In the genomic region with DNA sequence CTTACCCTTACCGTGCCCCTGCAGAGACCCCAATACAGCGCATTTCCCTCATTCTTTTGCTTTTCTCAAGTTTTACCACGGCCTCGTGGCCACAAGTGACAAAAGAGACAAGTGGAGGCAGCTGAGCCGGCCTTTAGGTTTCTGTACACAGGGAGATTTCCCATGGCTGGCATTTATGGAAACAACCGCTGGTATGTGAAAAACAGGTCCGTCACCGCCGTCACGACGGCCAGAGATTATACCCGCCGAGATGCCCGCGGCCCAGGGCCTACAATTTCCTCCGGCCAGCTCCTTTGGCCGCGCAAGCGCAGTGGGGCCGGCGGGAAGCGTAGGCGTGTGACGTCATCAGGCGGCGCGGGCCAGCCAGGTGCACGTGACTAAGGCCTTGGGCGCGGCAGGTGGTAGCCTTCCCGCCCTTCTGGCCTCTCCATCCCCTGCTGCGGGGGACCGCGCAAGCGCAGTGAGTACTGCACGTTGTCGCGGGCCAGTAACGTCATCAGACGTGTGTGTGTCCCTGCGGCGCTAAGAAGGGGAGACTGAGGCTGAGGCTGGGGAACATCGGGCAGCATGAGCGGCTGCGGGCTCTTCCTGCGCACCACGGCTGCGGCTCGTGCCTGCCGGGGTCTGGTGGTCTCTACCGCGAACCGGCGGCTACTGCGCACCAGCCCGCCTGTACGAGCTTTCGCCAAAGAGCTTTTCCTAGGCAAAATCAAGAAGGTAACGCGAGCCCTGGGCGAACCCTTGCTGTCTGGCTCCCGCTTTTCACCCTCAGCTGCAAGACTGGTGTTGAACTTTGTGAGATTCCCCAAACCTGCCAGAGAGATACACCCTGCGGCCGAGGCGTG, we compare ENCODE assay signal across 1 cellular context.
TF ChIP-seq lines count a peak whose summit lies in the region.

ACAD9 (plus strand) TSS at position 496 of the 845 bp plus-strand sequence; CDS start at position 568, 72 bp downstream.

TF ChIP-seq in GM12878, 131 proteins besides CTCF, POLR2A, EP300 and RAD21 (continued from another document):
- TF ChIP-seq BHLHE40 (IDR thresholded peaks at IDR 0.05; ENCODE audit: borderline replicate concordance in 1 of 2, low read depth in 2 of 2, low read length in 1 of 2) (peak; percentile 99 to 100), ETV6 (conservative IDR thresholded peaks at IDR 0.05 in 1 of 2, IDR thresholded peaks at IDR 0.05 in 1 of 2; ENCODE audit: borderline replicate concordance in 1 of 2, low read depth in 1 of 2) (no peak), SP1 (IDR thresholded peaks at IDR 0.05; ENCODE audit: low read depth, low read length) (peak; percentile 66), SPI1 (IDR thresholded peaks at IDR 0.05; ENCODE audit: borderline replicate concordance, insufficient read depth, low read depth, low read length) (no peak), NFIC (IDR thresholded peaks at IDR 0.05; ENCODE audit: low read depth, low read length) (no peak), JUND (IDR thresholded peaks at IDR 0.05; ENCODE audit: low read depth, low read length) (peak; percentile 70; the same call in 1 of the 2 replicates), CHD2 (IDR thresholded peaks at IDR 0.05; ENCODE audit: borderline replicate concordance, low read depth, low read length) (peak; percentile 75), NR2C1 (IDR thresholded peaks at IDR 0.05) (peak; percentile 72), HCFC1 (IDR thresholded peaks at IDR 0.05; ENCODE audit: low read length) (peak; percentile 78), IKZF1 (conservative IDR thresholded peaks at IDR 0.05) (peak; percentile 92), RBBP5 (conservative IDR thresholded peaks at IDR 0.05) (no peak), SMAD1 (IDR thresholded peaks at IDR 0.05; ENCODE audit: low read depth, partially characterized antibody) (peak; percentile 34), CBX3 (IDR thresholded peaks at IDR 0.05; ENCODE audit: borderline replicate concordance, low read depth) (no peak), PML (IDR thresholded peaks at IDR 0.05; ENCODE audit: low read length) (peak; percentile 95), RB1 (IDR thresholded peaks at IDR 0.05; ENCODE audit: borderline replicate concordance) (peak; percentile 99), ZNF207 (IDR thresholded peaks at IDR 0.05; ENCODE audit: borderline replicate concordance) (peak; percentile 44; the same call in 1 of the 2 replicates), POLR2AphosphoS5 (IDR thresholded peaks at IDR 0.05; ENCODE audit: low read length) (peak; percentile 94), SREBF1 (IDR thresholded peaks at IDR 0.05; ENCODE audit: low read length) (no peak; the same call in 1 of the 2 replicates), ZZZ3 (IDR thresholded peaks at IDR 0.05; ENCODE audit: control insufficient read depth, insufficient read length, low read depth) (no peak)
- TF ChIP-seq, protein P1, sequence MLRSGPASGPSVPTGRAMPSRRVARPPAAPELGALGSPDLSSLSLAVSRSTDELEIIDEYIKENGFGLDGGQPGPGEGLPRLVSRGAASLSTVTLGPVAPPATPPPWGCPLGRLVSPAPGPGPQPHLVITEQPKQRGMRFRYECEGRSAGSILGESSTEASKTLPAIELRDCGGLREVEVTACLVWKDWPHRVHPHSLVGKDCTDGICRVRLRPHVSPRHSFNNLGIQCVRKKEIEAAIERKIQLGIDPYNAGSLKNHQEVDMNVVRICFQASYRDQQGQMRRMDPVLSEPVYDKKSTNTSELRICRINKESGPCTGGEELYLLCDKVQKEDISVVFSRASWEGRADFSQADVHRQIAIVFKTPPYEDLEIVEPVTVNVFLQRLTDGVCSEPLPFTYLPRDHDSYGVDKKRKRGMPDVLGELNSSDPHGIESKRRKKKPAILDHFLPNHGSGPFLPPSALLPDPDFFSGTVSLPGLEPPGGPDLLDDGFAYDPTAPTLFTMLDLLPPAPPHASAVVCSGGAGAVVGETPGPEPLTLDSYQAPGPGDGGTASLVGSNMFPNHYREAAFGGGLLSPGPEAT (IDR thresholded peaks at IDR 0.05; ENCODE audit: low read depth) = peak; percentile 63; the same call in 1 of the 2 replicates
- TF ChIP-seq, protein P2, sequence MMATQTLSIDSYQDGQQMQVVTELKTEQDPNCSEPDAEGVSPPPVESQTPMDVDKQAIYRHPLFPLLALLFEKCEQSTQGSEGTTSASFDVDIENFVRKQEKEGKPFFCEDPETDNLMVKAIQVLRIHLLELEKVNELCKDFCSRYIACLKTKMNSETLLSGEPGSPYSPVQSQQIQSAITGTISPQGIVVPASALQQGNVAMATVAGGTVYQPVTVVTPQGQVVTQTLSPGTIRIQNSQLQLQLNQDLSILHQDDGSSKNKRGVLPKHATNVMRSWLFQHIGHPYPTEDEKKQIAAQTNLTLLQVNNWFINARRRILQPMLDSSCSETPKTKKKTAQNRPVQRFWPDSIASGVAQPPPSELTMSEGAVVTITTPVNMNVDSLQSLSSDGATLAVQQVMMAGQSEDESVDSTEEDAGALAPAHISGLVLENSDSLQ (IDR thresholded peaks at IDR 0.05) = peak; percentile 15; the same call in 1 of the 2 replicates
- TF ChIP-seq, protein P3, sequence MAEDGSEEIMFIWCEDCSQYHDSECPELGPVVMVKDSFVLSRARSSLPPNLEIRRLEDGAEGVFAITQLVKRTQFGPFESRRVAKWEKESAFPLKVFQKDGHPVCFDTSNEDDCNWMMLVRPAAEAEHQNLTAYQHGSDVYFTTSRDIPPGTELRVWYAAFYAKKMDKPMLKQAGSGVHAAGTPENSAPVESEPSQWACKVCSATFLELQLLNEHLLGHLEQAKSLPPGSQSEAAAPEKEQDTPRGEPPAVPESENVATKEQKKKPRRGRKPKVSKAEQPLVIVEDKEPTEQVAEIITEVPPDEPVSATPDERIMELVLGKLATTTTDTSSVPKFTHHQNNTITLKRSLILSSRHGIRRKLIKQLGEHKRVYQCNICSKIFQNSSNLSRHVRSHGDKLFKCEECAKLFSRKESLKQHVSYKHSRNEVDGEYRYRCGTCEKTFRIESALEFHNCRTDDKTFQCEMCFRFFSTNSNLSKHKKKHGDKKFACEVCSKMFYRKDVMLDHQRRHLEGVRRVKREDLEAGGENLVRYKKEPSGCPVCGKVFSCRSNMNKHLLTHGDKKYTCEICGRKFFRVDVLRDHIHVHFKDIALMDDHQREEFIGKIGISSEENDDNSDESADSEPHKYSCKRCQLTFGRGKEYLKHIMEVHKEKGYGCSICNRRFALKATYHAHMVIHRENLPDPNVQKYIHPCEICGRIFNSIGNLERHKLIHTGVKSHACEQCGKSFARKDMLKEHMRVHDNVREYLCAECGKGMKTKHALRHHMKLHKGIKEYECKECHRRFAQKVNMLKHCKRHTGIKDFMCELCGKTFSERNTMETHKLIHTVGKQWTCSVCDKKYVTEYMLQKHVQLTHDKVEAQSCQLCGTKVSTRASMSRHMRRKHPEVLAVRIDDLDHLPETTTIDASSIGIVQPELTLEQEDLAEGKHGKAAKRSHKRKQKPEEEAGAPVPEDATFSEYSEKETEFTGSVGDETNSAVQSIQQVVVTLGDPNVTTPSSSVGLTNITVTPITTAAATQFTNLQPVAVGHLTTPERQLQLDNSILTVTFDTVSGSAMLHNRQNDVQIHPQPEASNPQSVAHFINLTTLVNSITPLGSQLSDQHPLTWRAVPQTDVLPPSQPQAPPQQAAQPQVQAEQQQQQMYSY (CRISPR knock-in tag; IDR thresholded peaks at IDR 0.05) = peak; percentile 80
- TF ChIP-seq, protein P4, sequence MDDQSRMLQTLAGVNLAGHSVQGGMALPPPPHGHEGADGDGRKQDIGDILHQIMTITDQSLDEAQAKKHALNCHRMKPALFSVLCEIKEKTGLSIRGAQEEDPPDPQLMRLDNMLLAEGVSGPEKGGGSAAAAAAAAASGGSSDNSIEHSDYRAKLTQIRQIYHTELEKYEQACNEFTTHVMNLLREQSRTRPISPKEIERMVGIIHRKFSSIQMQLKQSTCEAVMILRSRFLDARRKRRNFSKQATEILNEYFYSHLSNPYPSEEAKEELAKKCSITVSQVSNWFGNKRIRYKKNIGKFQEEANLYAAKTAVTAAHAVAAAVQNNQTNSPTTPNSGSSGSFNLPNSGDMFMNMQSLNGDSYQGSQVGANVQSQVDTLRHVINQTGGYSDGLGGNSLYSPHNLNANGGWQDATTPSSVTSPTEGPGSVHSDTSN (IDR thresholded peaks at IDR 0.05; ENCODE audit: insufficient replicate concordance, low read depth, low read length) = no peak
- TF ChIP-seq, protein P5, sequence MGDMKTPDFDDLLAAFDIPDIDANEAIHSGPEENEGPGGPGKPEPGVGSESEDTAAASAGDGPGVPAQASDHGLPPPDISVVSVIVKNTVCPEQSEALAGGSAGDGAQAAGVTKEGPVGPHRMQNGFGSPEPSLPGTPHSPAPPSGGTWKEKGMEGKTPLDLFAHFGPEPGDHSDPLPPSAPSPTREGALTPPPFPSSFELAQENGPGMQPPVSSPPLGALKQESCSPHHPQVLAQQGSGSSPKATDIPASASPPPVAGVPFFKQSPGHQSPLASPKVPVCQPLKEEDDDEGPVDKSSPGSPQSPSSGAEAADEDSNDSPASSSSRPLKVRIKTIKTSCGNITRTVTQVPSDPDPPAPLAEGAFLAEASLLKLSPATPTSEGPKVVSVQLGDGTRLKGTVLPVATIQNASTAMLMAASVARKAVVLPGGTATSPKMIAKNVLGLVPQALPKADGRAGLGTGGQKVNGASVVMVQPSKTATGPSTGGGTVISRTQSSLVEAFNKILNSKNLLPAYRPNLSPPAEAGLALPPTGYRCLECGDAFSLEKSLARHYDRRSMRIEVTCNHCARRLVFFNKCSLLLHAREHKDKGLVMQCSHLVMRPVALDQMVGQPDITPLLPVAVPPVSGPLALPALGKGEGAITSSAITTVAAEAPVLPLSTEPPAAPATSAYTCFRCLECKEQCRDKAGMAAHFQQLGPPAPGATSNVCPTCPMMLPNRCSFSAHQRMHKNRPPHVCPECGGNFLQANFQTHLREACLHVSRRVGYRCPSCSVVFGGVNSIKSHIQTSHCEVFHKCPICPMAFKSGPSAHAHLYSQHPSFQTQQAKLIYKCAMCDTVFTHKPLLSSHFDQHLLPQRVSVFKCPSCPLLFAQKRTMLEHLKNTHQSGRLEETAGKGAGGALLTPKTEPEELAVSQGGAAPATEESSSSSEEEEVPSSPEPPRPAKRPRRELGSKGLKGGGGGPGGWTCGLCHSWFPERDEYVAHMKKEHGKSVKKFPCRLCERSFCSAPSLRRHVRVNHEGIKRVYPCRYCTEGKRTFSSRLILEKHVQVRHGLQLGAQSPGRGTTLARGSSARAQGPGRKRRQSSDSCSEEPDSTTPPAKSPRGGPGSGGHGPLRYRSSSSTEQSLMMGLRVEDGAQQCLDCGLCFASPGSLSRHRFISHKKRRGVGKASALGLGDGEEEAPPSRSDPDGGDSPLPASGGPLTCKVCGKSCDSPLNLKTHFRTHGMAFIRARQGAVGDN (IDR thresholded peaks at IDR 0.05) = peak; percentile 81
TF ChIP-seq in GM12878: peak in this region for 64.
